ENCODE assay signal across 1 cellular context in the genomic region with DNA sequence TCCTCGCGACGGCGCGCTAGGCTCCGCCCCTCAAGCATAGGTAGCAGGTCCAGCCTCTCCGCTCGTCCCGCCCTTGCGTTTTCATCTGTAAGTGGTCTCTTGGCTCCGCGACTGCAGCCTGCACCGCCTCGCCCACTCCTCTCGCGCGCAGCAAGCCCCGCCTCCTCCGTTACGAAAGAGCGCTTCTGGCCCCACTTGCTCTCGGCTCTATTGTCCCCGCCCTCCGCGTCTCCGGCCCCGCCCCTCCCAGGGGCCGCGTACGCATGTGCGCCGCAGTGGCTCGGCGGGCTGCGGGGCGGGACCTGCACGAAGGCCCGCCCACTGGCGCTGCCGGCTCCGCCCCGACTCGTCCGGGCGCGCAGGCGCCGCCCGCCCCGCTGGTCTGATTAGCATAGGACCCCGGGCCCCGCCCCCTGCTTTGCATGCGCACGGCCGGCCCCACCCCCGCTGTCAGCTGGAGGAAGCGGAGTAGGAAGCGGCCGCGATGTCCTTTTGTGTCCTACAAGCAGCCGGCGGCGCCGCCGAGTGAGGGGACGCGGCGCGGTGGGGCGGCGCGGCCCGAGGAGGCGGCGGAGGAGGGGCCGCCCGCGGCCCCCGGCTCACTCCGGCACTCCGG.
TF ChIP-seq lines count a peak whose summit lies in the region.

ESRRA (plus strand) TSS at position 450 of the 616 bp plus-strand sequence. CDS start 1,656 bp downstream, outside the sequence.

TF ChIP-seq in K562, 482 proteins besides CTCF, POLR2A, EP300 and RAD21 (continued from another document and continues in another):
- TF ChIP-seq CREB3L1 (IDR thresholded peaks at IDR 0.05; ENCODE audit: borderline replicate concordance, low read depth) (no peak), FUS (optimal IDR thresholded peaks at IDR 0.05; ENCODE audit: low read depth, low read length) (no peak), ZNF184 (CRISPR knock-in tag; IDR thresholded peaks at IDR 0.05) (no peak), SRSF7 (optimal IDR thresholded peaks at IDR 0.05; ENCODE audit: low read depth, low read length) (no peak), ZNF407 (IDR thresholded peaks at IDR 0.05; ENCODE audit: low read depth) (no peak), RBM14 (IDR thresholded peaks at IDR 0.05; ENCODE audit: borderline replicate concordance, insufficient read depth, low read depth, low read length) (no peak), GABPA (tag; conservative IDR thresholded peaks at IDR 0.05; ENCODE audit: low read depth) (peak; percentile 46), ZNF41 (CRISPR knock-in tag; conservative IDR thresholded peaks at IDR 0.05) (no peak), HNRNPL (IDR thresholded peaks at IDR 0.05; ENCODE audit: low read depth, low read length) (no peak), SNRNP70 (optimal IDR thresholded peaks at IDR 0.05; ENCODE audit: low read depth, low read length) (no peak), ATF7 (IDR thresholded peaks at IDR 0.05) (peak; percentile 50), ARHGAP35 (IDR thresholded peaks at IDR 0.05; ENCODE audit: partially characterized antibody) (no peak), NELFE (IDR thresholded peaks at IDR 0.05; ENCODE audit: insufficient read depth, insufficient read length) (no peak), HMG20B (CRISPR knock-in tag; IDR thresholded peaks at IDR 0.05) (no peak), HMGN3 (IDR thresholded peaks at IDR 0.05; ENCODE audit: borderline replicate concordance, extremely low read depth, insufficient read length, low read depth, low read length) (peak; percentile 94), ZNF431 (CRISPR knock-in tag; IDR thresholded peaks at IDR 0.05) (no peak), PHB2 (IDR thresholded peaks at IDR 0.05; ENCODE audit: low read depth) (no peak), RHOXF2B (CRISPR knock-in tag; conservative IDR thresholded peaks at IDR 0.05) (no peak), NR4A1 (CRISPR knock-in tag; IDR thresholded peaks at IDR 0.05) (no peak), NR4A1 (tag; IDR thresholded peaks at IDR 0.05) (no peak), JUND (IDR thresholded peaks at IDR 0.05; ENCODE audit: borderline replicate concordance, low read depth, low read length) (no peak), JUND (tag; IDR thresholded peaks at IDR 0.05; ENCODE audit: borderline replicate concordance, low read depth, low read length) (0 out of 3 replicates have a peak, but pooled peaks have one; percentile 4), ZNF740 (CRISPR knock-in tag; IDR thresholded peaks at IDR 0.05) (no peak), ZNF740 (tag; IDR thresholded peaks at IDR 0.05) (no peak), ZNF444 (CRISPR knock-in tag; IDR thresholded peaks at IDR 0.05) (no peak), ZNF124 (CRISPR knock-in tag; IDR thresholded peaks at IDR 0.05) (no peak), NONO (IDR thresholded peaks at IDR 0.05; ENCODE audit: low read depth in 2 of 2, low read length in 1 of 2) (peak in 1 of 2 experiments; percentile 65; a peak in 2 of 4 replicates), ZBTB7A (IDR thresholded peaks at IDR 0.05; ENCODE audit: borderline replicate concordance, control insufficient read depth, low read depth, low read length) (peak; percentile 97), ZNF280B (CRISPR knock-in tag; IDR thresholded peaks at IDR 0.05) (no peak), ZNF133 (CRISPR knock-in tag; IDR thresholded peaks at IDR 0.05) (no peak), ZKSCAN8 (CRISPR knock-in tag; IDR thresholded peaks at IDR 0.05) (no peak), TBP (optimal IDR thresholded peaks at IDR 0.05; ENCODE audit: low read depth, low read length) (peak; percentile 41), POLR2G (IDR thresholded peaks at IDR 0.05; ENCODE audit: low read depth, low read length) (peak; percentile 78), HCFC1 (IDR thresholded peaks at IDR 0.05; ENCODE audit: low read depth, low read length) (0 out of 2 replicates have a peak, but pooled peaks have one; percentile 7)
- TF ChIP-seq, protein P1, sequence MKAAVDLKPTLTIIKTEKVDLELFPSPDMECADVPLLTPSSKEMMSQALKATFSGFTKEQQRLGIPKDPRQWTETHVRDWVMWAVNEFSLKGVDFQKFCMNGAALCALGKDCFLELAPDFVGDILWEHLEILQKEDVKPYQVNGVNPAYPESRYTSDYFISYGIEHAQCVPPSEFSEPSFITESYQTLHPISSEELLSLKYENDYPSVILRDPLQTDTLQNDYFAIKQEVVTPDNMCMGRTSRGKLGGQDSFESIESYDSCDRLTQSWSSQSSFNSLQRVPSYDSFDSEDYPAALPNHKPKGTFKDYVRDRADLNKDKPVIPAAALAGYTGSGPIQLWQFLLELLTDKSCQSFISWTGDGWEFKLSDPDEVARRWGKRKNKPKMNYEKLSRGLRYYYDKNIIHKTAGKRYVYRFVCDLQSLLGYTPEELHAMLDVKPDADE (conservative IDR thresholded peaks at IDR 0.05; ENCODE audit: control insufficient read depth, low read depth, low read length): peak; percentile 42; the same call in 1 of the 2 replicates
- TF ChIP-seq, protein P2, sequence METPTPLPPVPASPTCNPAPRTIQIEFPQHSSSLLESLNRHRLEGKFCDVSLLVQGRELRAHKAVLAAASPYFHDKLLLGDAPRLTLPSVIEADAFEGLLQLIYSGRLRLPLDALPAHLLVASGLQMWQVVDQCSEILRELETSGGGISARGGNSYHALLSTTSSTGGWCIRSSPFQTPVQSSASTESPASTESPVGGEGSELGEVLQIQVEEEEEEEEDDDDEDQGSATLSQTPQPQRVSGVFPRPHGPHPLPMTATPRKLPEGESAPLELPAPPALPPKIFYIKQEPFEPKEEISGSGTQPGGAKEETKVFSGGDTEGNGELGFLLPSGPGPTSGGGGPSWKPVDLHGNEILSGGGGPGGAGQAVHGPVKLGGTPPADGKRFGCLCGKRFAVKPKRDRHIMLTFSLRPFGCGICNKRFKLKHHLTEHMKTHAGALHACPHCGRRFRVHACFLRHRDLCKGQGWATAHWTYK (CRISPR knock-in tag; IDR thresholded peaks at IDR 0.05): no peak
- TF ChIP-seq, protein P3, sequence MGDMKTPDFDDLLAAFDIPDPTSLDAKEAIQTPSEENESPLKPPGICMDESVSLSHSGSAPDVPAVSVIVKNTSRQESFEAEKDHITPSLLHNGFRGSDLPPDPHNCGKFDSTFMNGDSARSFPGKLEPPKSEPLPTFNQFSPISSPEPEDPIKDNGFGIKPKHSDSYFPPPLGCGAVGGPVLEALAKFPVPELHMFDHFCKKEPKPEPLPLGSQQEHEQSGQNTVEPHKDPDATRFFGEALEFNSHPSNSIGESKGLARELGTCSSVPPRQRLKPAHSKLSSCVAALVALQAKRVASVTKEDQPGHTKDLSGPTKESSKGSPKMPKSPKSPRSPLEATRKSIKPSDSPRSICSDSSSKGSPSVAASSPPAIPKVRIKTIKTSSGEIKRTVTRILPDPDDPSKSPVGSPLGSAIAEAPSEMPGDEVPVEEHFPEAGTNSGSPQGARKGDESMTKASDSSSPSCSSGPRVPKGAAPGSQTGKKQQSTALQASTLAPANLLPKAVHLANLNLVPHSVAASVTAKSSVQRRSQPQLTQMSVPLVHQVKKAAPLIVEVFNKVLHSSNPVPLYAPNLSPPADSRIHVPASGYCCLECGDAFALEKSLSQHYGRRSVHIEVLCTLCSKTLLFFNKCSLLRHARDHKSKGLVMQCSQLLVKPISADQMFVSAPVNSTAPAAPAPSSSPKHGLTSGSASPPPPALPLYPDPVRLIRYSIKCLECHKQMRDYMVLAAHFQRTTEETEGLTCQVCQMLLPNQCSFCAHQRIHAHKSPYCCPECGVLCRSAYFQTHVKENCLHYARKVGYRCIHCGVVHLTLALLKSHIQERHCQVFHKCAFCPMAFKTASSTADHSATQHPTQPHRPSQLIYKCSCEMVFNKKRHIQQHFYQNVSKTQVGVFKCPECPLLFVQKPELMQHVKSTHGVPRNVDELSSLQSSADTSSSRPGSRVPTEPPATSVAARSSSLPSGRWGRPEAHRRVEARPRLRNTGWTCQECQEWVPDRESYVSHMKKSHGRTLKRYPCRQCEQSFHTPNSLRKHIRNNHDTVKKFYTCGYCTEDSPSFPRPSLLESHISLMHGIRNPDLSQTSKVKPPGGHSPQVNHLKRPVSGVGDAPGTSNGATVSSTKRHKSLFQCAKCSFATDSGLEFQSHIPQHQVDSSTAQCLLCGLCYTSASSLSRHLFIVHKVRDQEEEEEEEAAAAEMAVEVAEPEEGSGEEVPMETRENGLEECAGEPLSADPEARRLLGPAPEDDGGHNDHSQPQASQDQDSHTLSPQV (IDR thresholded peaks at IDR 0.05): no peak
- TF ChIP-seq, protein P4, sequence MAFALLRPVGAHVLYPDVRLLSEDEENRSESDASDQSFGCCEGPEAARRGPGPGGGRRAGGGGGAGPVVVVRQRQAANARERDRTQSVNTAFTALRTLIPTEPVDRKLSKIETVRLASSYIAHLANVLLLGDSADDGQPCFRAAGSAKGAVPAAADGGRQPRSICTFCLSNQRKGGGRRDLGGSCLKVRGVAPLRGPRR (CRISPR knock-in tag; IDR thresholded peaks at IDR 0.05): no peak
